In genomic region chr1:160779662-160780397, GRCh38 we compare ENCODE assay signal across 9 cellular contexts. TPM values are rescaled to one million over a fixed set of nuclear protein-coding genes. Genes with fewer than 3 reads are reported as not detected.
A peak's percentile ranks its signal among the peaks of the same experiment; 100 is the strongest.
DNase-seq lines count a peak whose midpoint lies in the region; ATAC-seq and TF ChIP-seq lines count a peak whose summit lies in the region.
"Had no signal": no experiment of that assay in that cellular context is flagged by ENCODE, and none has a peak within 500 bp of the region (broad histone marks: within the 10 kb centered on the region; RNA-seq: fewer than 3 reads in every experiment).

No MANE protein-coding gene starts in this region.

- intact Hi-C loops in HCT116 (cut with micrococcal nuclease) = loop anchor here (1.0 to 5.0 kb wide), 3 partner anchors 50 to 172 kb away; partner anchors contain the start of gene ITLN2
- intact Hi-C loops in left lung (cut with DNase I) = no loop called here
- intact Hi-C loops in vagina (cut with DNase I) = no loop called here

- H3K9me2 ChIP-seq in HCT116 (ENCODE audit: insufficient read depth) = no peaks in the 10 kb centered on the region

- TF ChIP-seq CTCF in HCT116 (IDR thresholded peaks at IDR 0.05 in 2 of 3, conservative IDR thresholded peaks at IDR 0.05 in 1 of 3; ENCODE audit: borderline replicate concordance in 1 of 3, insufficient read depth in 1 of 3, low read depth in 2 of 3, low read length in 2 of 3) (peak; percentile 82 to 98 (median 86)), WTC11 (IDR thresholded peaks at IDR 0.05) (peak; percentile 70), left lung (IDR thresholded peaks at IDR 0.05) (peak; percentile 21 to 30), vagina (IDR thresholded peaks at IDR 0.05) (no peak)

- H3K4me1 Mint-ChIP-seq in WTC11 = peaks cover 13% of the 10 kb centered on the region

- no peak overlapping the region for H3K4me3 ChIP-seq in HCT116 (replicated peaks in 1 of 2; ENCODE audit: low read depth in 1 of 2, low read length in 2 of 2)
- no peak overlapping the region for H3K4me3 ChIP-seq in left lung
- H3K4me3 ChIP-seq in vagina = no peak overlapping the region

- peaks cover 9 to 10% of the 10 kb centered on the region in 2 experiments; a peak in 2 of 4 replicates for H3K4me1 ChIP-seq in HCT116 (ENCODE audit: control insufficient read depth in 1 of 2, insufficient read depth in 2 of 2, low read length in 2 of 2)
- peaks cover 0 to 11% of the 10 kb centered on the region in 2 donors for H3K4me1 ChIP-seq in left lung
- peaks cover 5% of the 10 kb centered on the region for H3K4me1 ChIP-seq in vagina

- no peak overlapping the region for H3K27ac Mint-ChIP-seq in WTC11
- H3K27ac Mint-ChIP-seq: dendritic cell treated with granulocyte-macrophage colony-stimulating factor and Interleukin-4, amounts not matched to agents 40 ng/mL and 50 ng/mL, for 4 days had no signal

- H3K36me3 Mint-ChIP-seq in WTC11 = peaks cover 11% of the 10 kb centered on the region

- DNase-seq in COLO668 (lab: John Stamatoyannopoulos, UW; ENCODE audit: unreplicated experiment) (peak; percentile 18), HCT116 (ENCODE audit: low read depth, low spot score) (peak; percentile 72), WTC11 (ENCODE audit: low spot score) (peak; percentile 84), left lung (no peak), vagina (ENCODE audit: extremely low spot score in 2 of 2) (no peak), SIG-M5 treated with dmso at 0.1 percent for 504 hours (lab: John Stamatoyannopoulos, UW; ENCODE audit: unreplicated experiment) (no peak)

- no TSS peak for BruUV-seq in HCT116 (replicated peaks; lab: Mats Ljungman, UMichigan)

- H3K9me3 Mint-ChIP-seq in WTC11 = peaks cover 22% of the 10 kb centered on the region
- H3K9me3 Mint-ChIP-seq: dendritic cell treated with granulocyte-macrophage colony-stimulating factor and Interleukin-4, amounts not matched to agents 40 ng/mL and 50 ng/mL, for 4 days had no signal

- H3K9me3 ChIP-seq in HCT116 (ENCODE audit: control insufficient read depth in 1 of 2, insufficient read depth in 1 of 2, low read depth in 1 of 2, low read length in 2 of 2) (no peaks in the 10 kb centered on the region), left lung (no peaks in the 10 kb centered on the region), vagina (no peaks in the 10 kb centered on the region)

- RAD21 ChIA-PET in HCT116 (lab: Charles Lee; ENCODE audit: low non-redundant PET in 1 of 2, low total read pairs in 2 of 2, uncharacterized antibody in 2 of 2, unreplicated experiment in 2 of 2) = no interaction called here

- TF ChIP-seq RAD21 in HCT116 (IDR thresholded peaks at IDR 0.05; ENCODE audit: low read depth) = peak; percentile 68

- TF ChIP-seq POLR2A in HCT116 (IDR thresholded peaks at IDR 0.05; ENCODE audit: borderline replicate concordance, extremely low read depth, insufficient read depth, insufficient read length) (no peak), vagina (IDR thresholded peaks at IDR 0.05) (no peak)

- no peaks in the 10 kb centered on the region for H3K27me3 ChIP-seq in HCT116 (ENCODE audit: insufficient read depth, low read length)
- no peaks in the 10 kb centered on the region for H3K27me3 ChIP-seq in left lung
- no peaks in the 10 kb centered on the region for H3K27me3 ChIP-seq in vagina

- H4K20me1 ChIP-seq in HCT116 (ENCODE audit: insufficient read depth) = no peaks in the 10 kb centered on the region

- H3K4me3 Mint-ChIP-seq in WTC11 = no peak overlapping the region
- H3K4me3 Mint-ChIP-seq: dendritic cell treated with granulocyte-macrophage colony-stimulating factor and Interleukin-4, amounts not matched to agents 40 ng/mL and 50 ng/mL, for 4 days had no signal

- ATAC-seq in HCT116 (peak; percentile 94), WTC11 (peak; percentile 93), left lung (no peak), GM19452 (IDR thresholded peaks at IDR 0.05; ENCODE audit: unreplicated experiment) (no peak), GM18520 (IDR thresholded peaks at IDR 0.05; ENCODE audit: unreplicated experiment) (no peak)

- H3K27ac ChIP-seq in HCT116 (ENCODE audit: low read depth, low read length) (no peak overlapping the region), left lung (no peak overlapping the region), vagina (no peak overlapping the region)

- POLR2A ChIA-PET in HCT116 (lab: Charles Lee) (no interaction called here), WTC11 (lab: Charles Lee) (no interaction called here)

- H3K36me3 ChIP-seq in HCT116 (ENCODE audit: control insufficient read depth in 1 of 2, insufficient read depth in 2 of 2, low read length in 2 of 2) (no peaks in the 10 kb centered on the region), left lung (no peaks in the 10 kb centered on the region), vagina (no peaks in the 10 kb centered on the region)

- no peaks in the 10 kb centered on the region for H3K79me2 ChIP-seq in HCT116 (ENCODE audit: insufficient read depth, low read length)

- H3K9ac ChIP-seq in HCT116 (ENCODE audit: low read length) = no peak overlapping the region

- H3K27me3 Mint-ChIP-seq in WTC11 (ENCODE audit: low read depth) = peaks cover 4% of the 10 kb centered on the region

- CTCF ChIA-PET in HCT116 (lab: Charles Lee) (interaction anchor here (0.6 to 3.6 kb wide), 17 partner anchors 11 to 446 kb away, joined by 3 to 27 read pairs (median 3); partner anchors contain the start of genes ITLN2 and TOMM40L), WTC11 (lab: Charles Lee) (interaction anchor here (0.5 to 5.3 kb wide), 38 partner anchors 10 to 424 kb away, joined by 3 to 85 read pairs (median 4); partner anchors contain the start of genes CD244, ITLN1, ITLN2 and LY9)

- no peak overlapping the region for H2AFZ ChIP-seq in HCT116 (ENCODE audit: low read depth, low read length, poor library complexity, severe bottlenecking)

- H3K4me2 ChIP-seq in HCT116 (ENCODE audit: low read length) = no peak overlapping the region

TF ChIP-seq in HCT116, 20 proteins besides CTCF, POLR2A, EP300 and RAD21:
- TF ChIP-seq SRF (IDR thresholded peaks at IDR 0.05; ENCODE audit: low read depth) (no peak), MAX (IDR thresholded peaks at IDR 0.05) (no peak), YY1 (IDR thresholded peaks at IDR 0.05; ENCODE audit: extremely low read depth, insufficient replicate concordance, low read depth, low read length) (no peak), ZNF274 (IDR thresholded peaks at IDR 0.05; ENCODE audit: low read depth, low read length) (no peak)

TF ChIP-seq in WTC11, 78 proteins besides CTCF, POLR2A, EP300 and RAD21:
- TF ChIP-seq ZNF121 (CRISPR knock-in tag; IDR thresholded peaks at IDR 0.05) = 0 out of 2 replicates have a peak, but pooled peaks have one; percentile 8
- TF ChIP-seq IRF1 (CRISPR knock-in tag; IDR thresholded peaks at IDR 0.05) = no peak
TF ChIP-seq in WTC11: peak in this region for 1.

RNA-seq across cellular contexts. Expression of gene LY9, which starts 16.1 kb away (rescaled TPM):
- total RNA-seq in HCT116 (2021; ENCODE audit: unreplicated experiment) (0.22 TPM), WTC11 (2021) (0.18 TPM in 1 of 3 replicates, not detected in the others), left lung (1 to 10 TPM in 1 of 2 donors, under 1 TPM in 1; 0.82 to 2.5 TPM), vagina (4.7 TPM)
- not detected in 2 replicates for polyA plus RNA-seq in HCT116 (2012)

RNA-seq across cellular contexts. Expression of gene SLAMF7, which starts 40.8 kb away (rescaled TPM):
- 0.34 TPM for total RNA-seq in HCT116 (2021; ENCODE audit: unreplicated experiment)
- 0.07 and 0.20 TPM in 2 replicates for polyA plus RNA-seq in HCT116 (2012)
- 0.07 to 0.15 TPM in 2 of 3 replicates, not detected in the other for total RNA-seq in WTC11 (2021)
- 10 to 100 TPM; 16.9 to 33.8 TPM for total RNA-seq in left lung
- total RNA-seq in vagina = 2.2 TPM

Comparison
In these comparisons a context has a peak if more than half of its experiments do, and no peak if none do; other contexts are left out.
1. DNase-seq: peak in COLO668 (single experiment), HCT116 (single experiment) and WTC11 (single experiment); none in left lung (0 of 2), vagina (0 of 2) and SIG-M5 treated with dmso at 0.1 percent for 504 hours (single experiment).
2. ATAC-seq: peak in HCT116 (single experiment) and WTC11 (single experiment); none in left lung (single experiment), GM19452 (single experiment) and GM18520 (single experiment).
3. CTCF ChIP-seq: peak in HCT116 (3 of 3), WTC11 (single experiment) and left lung (2 of 2); none in vagina (0 of 3).